22 cellular contexts compared by ENCODE assay signal in genomic region chr7:1364068-1364905, GRCh38.
A peak's percentile ranks its signal among the peaks of the same experiment; 100 is the strongest.
DNase-seq lines count a peak whose midpoint lies in the region; ATAC-seq, FAIRE-seq and TF ChIP-seq lines count a peak whose summit lies in the region.
"Had no signal": no experiment of that assay in that cellular context is flagged by ENCODE, and none has a peak within 500 bp of the region (broad histone marks: within the 10 kb centered on the region; RNA-seq: fewer than 3 reads in every experiment).

No MANE protein-coding gene starts in this region.

- H3F3A ChIP-seq in PC-3 (ENCODE audit: low read length, unreplicated experiment), result no peaks in the 10 kb centered on the region

- H3K79me2 ChIP-seq in PC-3 (ENCODE audit: low read length) (no peaks in the 10 kb centered on the region), H1 (ENCODE audit: control insufficient read depth in 1 of 2, insufficient read depth in 2 of 2, low read length in 2 of 2) (no peaks in the 10 kb centered on the region)

- no peak overlapping the region for H3K23ac ChIP-seq in H1 (ENCODE audit: insufficient read length)

- no peak for ATAC-seq in left ventricle myocardium superior
- peak; percentile 78 for ATAC-seq in PC-3
- no peak for ATAC-seq in naive thymus-derived CD8-positive, alpha-beta T cell

- peaks cover 4% of the 10 kb centered on the region for H3K4me1 ChIP-seq in left ventricle myocardium inferior
- H3K4me1 ChIP-seq in PC-3 (ENCODE audit: insufficient read depth, low read length), result peaks cover 4% of the 10 kb centered on the region; the same call in 1 of the 2 replicates
- peaks cover 0 to 8% (median 6%) of the 10 kb centered on the region in 4 experiments; a peak in 5 of 7 replicates for H3K4me1 ChIP-seq in H1 (replicated peaks in 1 of 4; ENCODE audit: control insufficient read depth in 3 of 4, insufficient read depth in 4 of 4, low read length in 3 of 4)

- H3K14ac ChIP-seq in H1 (ENCODE audit: insufficient read length), result no peak overlapping the region

- H3K36me3 ChIP-seq in left ventricle myocardium inferior (no peaks in the 10 kb centered on the region), PC-3 (ENCODE audit: low read depth, low read length) (no peaks in the 10 kb centered on the region), H1 (ENCODE audit: control insufficient read depth in 2 of 4, insufficient read depth in 4 of 4, low read length in 3 of 4) (no peaks in the 10 kb centered on the region), WERI-Rb-1 (no peaks in the 10 kb centered on the region)

- FAIRE-seq in H1 (lab: Jason Lieb, UNC), result no peak
- FAIRE-seq in urothelium cell line (lab: Jason Lieb, UNC), result peak; percentile 76
- FAIRE-seq: A204.1, D721Med, RCC 7860 had no signal

- WGBS in H1 (ENCODE audit: extremely low coverage in 1 of 2, insufficient coverage in 1 of 2, insufficient read length in 1 of 2, insufficient replicate concordance in 2 of 2, low coverage in 1 of 2, low lambda C conversion rate in 2 of 2, missing lambda C conversion rate in 1 of 2), 2 experiments, result 85% methylated on average over 25 of the region's 36 CpGs; no CpG with 5 or more reads in 1 of the 2 experiments

- H4K20me1 ChIP-seq in PC-3 (ENCODE audit: low read length) (no peaks in the 10 kb centered on the region), H1 (replicated peaks in 1 of 2; ENCODE audit: control insufficient read depth in 1 of 2, insufficient read depth in 2 of 2, low read length in 2 of 2) (no peaks in the 10 kb centered on the region)

- POLR2A ChIA-PET in PC-3 (lab: Charles Lee; ENCODE audit: unreplicated experiment) (no interaction called here), H1 (lab: Charles Lee; ENCODE audit: partially characterized antibody) (no interaction called here)
- POLR2A ChIA-PET in naive thymus-derived CD8-positive, alpha-beta T cell (lab: Charles Lee), result no interaction called here

- H3K36me3 Mint-ChIP-seq in naive thymus-derived CD8-positive, alpha-beta T cell, result peaks cover 0 to 5% (median 0%) of the 10 kb centered on the region in 3 donors

- H3K27me3 ChIP-seq in left ventricle myocardium inferior (ENCODE audit: low read depth), result peaks cover 77% of the 10 kb centered on the region
- H3K27me3 ChIP-seq in PC-3 (ENCODE audit: low read length), result peaks cover 17% of the 10 kb centered on the region
- H3K27me3 ChIP-seq in H1 (replicated peaks in 1 of 4; ENCODE audit: control insufficient read depth in 3 of 4, extremely low read depth in 1 of 4, insufficient read depth in 3 of 4, low read length in 3 of 4), result peaks cover 0 to 12% (median 8%) of the 10 kb centered on the region in 4 experiments; a peak in 4 of 7 replicates
- H3K27me3 ChIP-seq in WERI-Rb-1 (ENCODE audit: insufficient read depth, low read depth, severe bottlenecking), result no peaks in the 10 kb centered on the region

- H3K23me2 ChIP-seq in H1 (ENCODE audit: low read depth, low read length), result peaks cover under 1% of the 10 kb centered on the region; the same call in 1 of the 2 replicates

- H4K91ac ChIP-seq in H1 (replicated peaks; ENCODE audit: insufficient read length, low read length), result no peak overlapping the region

- H3K9ac ChIP-seq in PC-3 (ENCODE audit: low read length), result no peak overlapping the region
- H3K9ac ChIP-seq in H1 (replicated peaks in 1 of 4; ENCODE audit: extremely low read depth in 1 of 4, low read depth in 3 of 4, low read length in 3 of 4), result 0 out of 7 replicates have a peak overlapping the region, but pooled peaks of 1 of the 4 experiments have one; percentile 23

- H3K79me1 ChIP-seq in H1 (ENCODE audit: low read depth, low read length), result no peaks in the 10 kb centered on the region

- TF ChIP-seq EP300 in H1 (IDR thresholded peaks at IDR 0.05; ENCODE audit: borderline replicate concordance in 1 of 2, low read depth in 2 of 2, low read length in 2 of 2), result no peak

- no peak overlapping the region for H2AK5ac ChIP-seq in H1 (ENCODE audit: low read depth, low read length)

- no TSS peak for BruUV-seq in PC-3 (replicated peaks; lab: Mats Ljungman, UMichigan)

- H3K9me3 ChIP-seq in left ventricle myocardium inferior (replicated peaks) (peaks cover 22% of the 10 kb centered on the region), PC-3 (ENCODE audit: low read length) (no peaks in the 10 kb centered on the region), H1 (ENCODE audit: insufficient read depth in 2 of 2, low read depth in 1 of 2, low read length in 1 of 2) (no peaks in the 10 kb centered on the region), WERI-Rb-1 (ENCODE audit: severe bottlenecking) (peaks cover 6% of the 10 kb centered on the region)

- H2BK15ac ChIP-seq in H1 (ENCODE audit: low read length), result 0 out of 2 replicates have a peak overlapping the region, but pooled peaks have one; percentile 8

- no peak for TF ChIP-seq POLR2A in H1 (IDR thresholded peaks at IDR 0.05; ENCODE audit: control extremely low read depth in 1 of 2, low read depth in 2 of 2, low read length in 2 of 2)

- no peak overlapping the region for H3K27ac Mint-ChIP-seq in naive thymus-derived CD8-positive, alpha-beta T cell

- peaks cover 0 to 5% (median 0%) of the 10 kb centered on the region in 4 donors for H3K4me1 Mint-ChIP-seq in naive thymus-derived CD8-positive, alpha-beta T cell

- H3K56ac ChIP-seq in H1 (replicated peaks; ENCODE audit: insufficient read length, low read depth, low read length), result no peak overlapping the region

- no peak overlapping the region for H3K4me3 Mint-ChIP-seq in naive thymus-derived CD8-positive, alpha-beta T cell
- H3K4me3 Mint-ChIP-seq: H9 had no signal

- H2AFZ ChIP-seq in PC-3 (ENCODE audit: low read length), result no peak overlapping the region
- H2AFZ ChIP-seq in H1 (ENCODE audit: low read length), result no peak overlapping the region

- H3K4me3 ChIP-seq in left ventricle myocardium inferior (no peak overlapping the region), PC-3 (ENCODE audit: low read length) (no peak overlapping the region), H1 (ENCODE audit: extremely low read depth in 1 of 4, insufficient read depth in 2 of 4, low read depth in 3 of 4, low read length in 4 of 4) (no peak overlapping the region), WERI-Rb-1 (ENCODE audit: low read depth, low read length) (no peak overlapping the region)
- H3K4me3 ChIP-seq: SK-N-MC had no signal

- H3K4ac ChIP-seq in H1 (replicated peaks; ENCODE audit: insufficient read length, low read depth, low read length), result no peak overlapping the region

- no peaks in the 10 kb centered on the region for H3K9me2 ChIP-seq in PC-3 (replicated peaks; ENCODE audit: low read length)

- no peak overlapping the region; the same call in 1 of the 2 replicates for H4K8ac ChIP-seq in H1 (ENCODE audit: extremely low read depth, insufficient read depth, low read length)

- peaks cover 15 to 53% (median 34%) of the 10 kb centered on the region in 5 donors for H3K27me3 Mint-ChIP-seq in naive thymus-derived CD8-positive, alpha-beta T cell

- peaks cover 0 to 10% (median 0%) of the 10 kb centered on the region in 9 donors for H3K9me3 Mint-ChIP-seq in naive thymus-derived CD8-positive, alpha-beta T cell

- H2BK5ac ChIP-seq in H1 (ENCODE audit: low read depth, low read length), result no peak overlapping the region

- H3K27ac ChIP-seq in left ventricle myocardium inferior (replicated peaks) (no peak overlapping the region), PC-3 (ENCODE audit: low read length) (no peak overlapping the region), H1 (ENCODE audit: low read depth, low read length) (no peak overlapping the region), WERI-Rb-1 (no peak overlapping the region; the same call in 1 of the 2 replicates)
- H3K27ac ChIP-seq: C4-2B, SK-N-MC had no signal

- TF ChIP-seq CTCF in left ventricle myocardium inferior (IDR thresholded peaks at IDR 0.05; ENCODE audit: borderline replicate concordance), result no peak
- no peak for TF ChIP-seq CTCF in PC-3 (conservative IDR thresholded peaks at IDR 0.05; ENCODE audit: low read depth, low read length)
- TF ChIP-seq CTCF in H1 (IDR thresholded peaks at IDR 0.05; ENCODE audit: control extremely low read depth in 1 of 3, insufficient read depth in 1 of 3, low read depth in 1 of 3, low read length in 3 of 3), result no peak
- TF ChIP-seq CTCF in WERI-Rb-1 (IDR thresholded peaks at IDR 0.05; ENCODE audit: low read depth, low read length), result no peak

- DNase-seq in left ventricle myocardium superior, result peak; percentile 15
- DNase-seq in left ventricle myocardium inferior, result no peak
- peak; percentile 76 for DNase-seq in PC-3
- no peak for DNase-seq in H1 (ENCODE audit: low read depth in 1 of 2, low spot score in 2 of 2)
- no peak for DNase-seq in urothelium cell line (ENCODE audit: low spot score)
- DNase-seq in naive thymus-derived CD8-positive, alpha-beta T cell, result no peak
- no peak for DNase-seq in SIG-M5 treated with dmso at 0.1 percent for 504 hours (lab: John Stamatoyannopoulos, UW; ENCODE audit: unreplicated experiment)
- no peak for DNase-seq in WERI-Rb-1
- DNase-seq: DMS53, EL, H9, NCI-H1092, NCI-H1436, NCI-H187 treated with DMSO at 0.1 percent for 48 hours, NCI-H2107, NCI-H510A, SHP77 had no signal

- TF ChIP-seq RAD21 in H1 (IDR thresholded peaks at IDR 0.05 in 1 of 2, conservative IDR thresholded peaks at IDR 0.05 in 1 of 2; ENCODE audit: low read depth in 2 of 2, low read length in 2 of 2), result no peak

- CTCF ChIA-PET in PC-3 (lab: Charles Lee), result no interaction called here
- CTCF ChIA-PET in H1 (lab: Charles Lee; ENCODE audit: partially characterized antibody), result interaction anchor here (0.6 to 1.2 kb wide), 2 partner anchors 67 to 913 kb away, joined by 3 read pairs; no protein-coding TSS in a partner anchor

- H3K18ac ChIP-seq in H1 (ENCODE audit: extremely low read depth, low read length), result no peak overlapping the region

- H4K5ac ChIP-seq in H1 (ENCODE audit: insufficient read length, low read depth, low read length), result no peak overlapping the region

- no peak overlapping the region for H3K4me2 ChIP-seq in PC-3 (ENCODE audit: low read length)
- no peak overlapping the region for H3K4me2 ChIP-seq in H1 (ENCODE audit: insufficient read depth in 1 of 2, low read depth in 2 of 2, low read length in 2 of 2)

- H2BK12ac ChIP-seq in H1 (ENCODE audit: low read depth, low read length), result no peak overlapping the region

- intact Hi-C loops in left ventricle myocardium superior (cut with micrococcal nuclease), result no loop called here
- intact Hi-C loops in left ventricle myocardium inferior (cut with micrococcal nuclease), result no loop called here
- intact Hi-C loops in PC-3 (cut with micrococcal nuclease), result no loop called here

- no peak overlapping the region for H2BK20ac ChIP-seq in H1 (ENCODE audit: low read length)

- H2BK120ac ChIP-seq in H1 (replicated peaks; ENCODE audit: low read depth, low read length), result no peak overlapping the region

TF ChIP-seq in H1, 55 proteins besides CTCF, POLR2A, EP300 and RAD21 (continues in another document):
- TF ChIP-seq SUZ12 (IDR thresholded peaks at IDR 0.05; ENCODE audit: low read length), result no peak
- TF ChIP-seq KDM1A (IDR thresholded peaks at IDR 0.05; ENCODE audit: borderline replicate concordance, low read length), result no peak
- no peak for TF ChIP-seq JUND (IDR thresholded peaks at IDR 0.05; ENCODE audit: low read length)
- TF ChIP-seq POLR2AphosphoS5 (IDR thresholded peaks at IDR 0.05; ENCODE audit: low read depth, low read length), result no peak
- TF ChIP-seq HDAC2 (IDR thresholded peaks at IDR 0.05; ENCODE audit: borderline replicate concordance in 1 of 2, low read depth in 2 of 2, low read length in 2 of 2), result no peak
- TF ChIP-seq POU5F1 (IDR thresholded peaks at IDR 0.05; ENCODE audit: low read depth, low read length), result no peak
- TF ChIP-seq CBX8 (IDR thresholded peaks at IDR 0.05; ENCODE audit: borderline replicate concordance, low read depth, low read length), result no peak

Comparison
In these comparisons a context has a peak if more than half of its experiments do, and no peak if none do; other contexts are left out.
1. DNase-seq: peak in left ventricle myocardium superior (single experiment) and PC-3 (single experiment); none in left ventricle myocardium inferior (single experiment), H1 (0 of 2), urothelium cell line (single experiment), naive thymus-derived CD8-positive, alpha-beta T cell (0 of 10), SIG-M5 treated with dmso at 0.1 percent for 504 hours (single experiment) and WERI-Rb-1 (single experiment).